ENCODE assay signal across 10 cellular contexts in the genomic region with DNA sequence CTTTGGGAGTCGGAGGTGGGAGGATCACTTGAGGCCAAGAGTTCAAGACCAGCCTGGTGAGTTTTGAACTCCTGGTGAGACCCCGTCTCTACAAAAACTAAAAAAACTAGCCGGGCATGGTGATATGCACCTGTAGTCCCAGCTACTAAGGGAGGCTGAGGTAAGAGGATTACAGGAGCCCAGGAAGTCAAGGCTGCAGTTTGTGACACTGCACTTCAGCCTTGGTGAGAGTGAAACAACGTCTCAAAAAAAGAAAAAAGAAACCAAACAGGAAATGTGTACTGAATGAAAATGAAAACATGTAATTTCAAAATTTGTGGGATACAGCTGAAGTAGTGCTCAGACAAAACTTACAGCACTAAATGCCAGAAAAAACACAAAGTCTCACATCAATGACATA. TPM values are rescaled to one million over a fixed set of nuclear protein-coding genes. Genes with fewer than 3 reads are reported as not detected.
DNase-seq lines count a peak whose midpoint lies in the region; ATAC-seq lines count a peak whose summit lies in the region.
"Had no signal": no experiment of that assay in that cellular context is flagged by ENCODE, and none has a peak within 500 bp of the region (broad histone marks: within the 10 kb centered on the region; RNA-seq: fewer than 3 reads in every experiment).

No MANE protein-coding gene starts in this region.

- H3K4me1 Mint-ChIP-seq in activated CD4-positive, alpha-beta T cell treated with anti-CD3 and anti-CD28 coated beads for 36 hours: peaks cover 73% of the 10 kb centered on the region
- peaks cover 25 to 67% (median 63%) of the 10 kb centered on the region in 4 donors for H3K4me1 Mint-ChIP-seq in naive thymus-derived CD8-positive, alpha-beta T cell

- POLR2A ChIA-PET in activated CD4-positive, alpha-beta T cell treated with anti-CD3 and anti-CD28 coated beads for 36 hours (lab: Charles Lee): no interaction called here
- POLR2A ChIA-PET in naive thymus-derived CD8-positive, alpha-beta T cell (lab: Charles Lee): no interaction called here

- peak; percentile 32 for DNase-seq in activated CD4-positive, alpha-beta T cell treated with anti-CD3 and anti-CD28 coated beads for 36 hours
- no peak for DNase-seq in activated CD4-positive, alpha-beta T cell treated with anti-CD3 and anti-CD28 coated beads for 1 hour
- no peak for DNase-seq in naive thymus-derived CD8-positive, alpha-beta T cell
- DNase-seq in DMS114 treated with DMSO at 0.1 percent for 48 hours (lab: John Stamatoyannopoulos, UW; ENCODE audit: unreplicated experiment): no peak
- DNase-seq in stimulated activated CD8-positive, alpha-beta memory T cell treated with anti-CD3 and anti-CD28 coated beads, Interleukin-4, amount 100 ng/mL, for 48 hours: no peak
- DNase-seq: IMR-90; stimulated activated CD4-positive, alpha-beta T cell treated with anti-CD3 and anti-CD28 coated beads, Interleukin-1b, Interleukin-23, amount 100 ng/mL, for 48 hours had no signal

- intact Hi-C loops in activated CD4-positive, alpha-beta T cell treated with anti-CD3 and anti-CD28 coated beads for 36 hours (cut with DNase I, micrococcal nuclease): loop anchor here (5.0 to 10.0 kb wide), 8 partner anchors 216 to 1216 kb away; a partner anchor contains a TSS

- peak overlapping the region; percentile 59 for H3K4me3 Mint-ChIP-seq in activated CD4-positive, alpha-beta T cell treated with anti-CD3 and anti-CD28 coated beads for 36 hours
- H3K4me3 Mint-ChIP-seq in naive thymus-derived CD8-positive, alpha-beta T cell: peak overlapping the region in 9 of 10 donors; percentile 21 to 67 (median 52)

- no peaks in the 10 kb centered on the region for H3K9me3 Mint-ChIP-seq in activated CD4-positive, alpha-beta T cell treated with anti-CD3 and anti-CD28 coated beads for 36 hours (ENCODE audit: low read depth)
- H3K9me3 Mint-ChIP-seq in naive thymus-derived CD8-positive, alpha-beta T cell: no peaks in the 10 kb centered on the region

- CTCF ChIA-PET in activated CD4-positive, alpha-beta T cell treated with anti-CD3 and anti-CD28 coated beads for 36 hours (lab: Charles Lee): interaction anchor here (1.2 to 1.8 kb wide), 3 partner anchors 9 to 175 kb away, joined by 3 to 5 read pairs (median 5); no protein-coding TSS in a partner anchor

- H3K27me3 Mint-ChIP-seq in activated CD4-positive, alpha-beta T cell treated with anti-CD3 and anti-CD28 coated beads for 36 hours: no peaks in the 10 kb centered on the region
- H3K27me3 Mint-ChIP-seq in naive thymus-derived CD8-positive, alpha-beta T cell: no peaks in the 10 kb centered on the region

- peak overlapping the region; percentile 88 for H3K27ac Mint-ChIP-seq in activated CD4-positive, alpha-beta T cell treated with anti-CD3 and anti-CD28 coated beads for 36 hours
- peak overlapping the region in 6 of 10 donors; percentile 39 to 87 (median 66) for H3K27ac Mint-ChIP-seq in naive thymus-derived CD8-positive, alpha-beta T cell

- peak; percentile 75 for ATAC-seq in activated CD4-positive, alpha-beta T cell treated with anti-CD3 and anti-CD28 coated beads for 36 hours
- ATAC-seq in GM21786 (IDR thresholded peaks at IDR 0.05; ENCODE audit: unreplicated experiment) (peak; percentile 62), HG03442 (IDR thresholded peaks at IDR 0.05; ENCODE audit: unreplicated experiment) (peak; percentile 73), GM18861 (IDR thresholded peaks at IDR 0.05; ENCODE audit: unreplicated experiment) (no peak)
- peak; percentile 35 to 36 for ATAC-seq in naive thymus-derived CD8-positive, alpha-beta T cell

- H3K36me3 Mint-ChIP-seq in activated CD4-positive, alpha-beta T cell treated with anti-CD3 and anti-CD28 coated beads for 36 hours (ENCODE audit: low read depth): peaks cover 2% of the 10 kb centered on the region
- no peaks in the 10 kb centered on the region for H3K36me3 Mint-ChIP-seq in naive thymus-derived CD8-positive, alpha-beta T cell

RNA-seq across cellular contexts. Expression of a gene that starts 7.6 kb away (rescaled TPM):
- total RNA-seq in activated CD4-positive, alpha-beta T cell treated with anti-CD3 and anti-CD28 coated beads for 36 hours: 1 to 10 TPM; 5.5 to 6.4 TPM
- 10 to 100 TPM; 33.8 to 35.0 TPM for total RNA-seq in naive thymus-derived CD8-positive, alpha-beta T cell
- 10 to 100 TPM in 2 of 3 donors, 1 to 10 TPM in 1; 9.9 to 11.3 (median 10.7) TPM for polyA plus RNA-seq in naive thymus-derived CD8-positive, alpha-beta T cell

Comparison
In these comparisons a context has a peak if more than half of its experiments do, and no peak if none do; other contexts are left out.
1. RNA of a gene that starts 7.6 kb away (total RNA-seq): 33.8 to 35.0 TPM in naive thymus-derived CD8-positive, alpha-beta T cell; 5.5 to 6.4 TPM in activated CD4-positive, alpha-beta T cell treated with anti-CD3 and anti-CD28 coated beads for 36 hours; every median in the first group is over 4 times any median in the second.